Comparison of ENCODE assay signal across 16 cellular contexts in genomic region chr3:142890592-142890991, GRCh38. TPM values are rescaled to one million over a fixed set of nuclear protein-coding genes. Genes with fewer than 3 reads are reported as not detected.
A peak's percentile ranks its signal among the peaks of the same experiment; 100 is the strongest.
DNase-seq lines count a peak whose midpoint lies in the region; ATAC-seq and TF ChIP-seq lines count a peak whose summit lies in the region.
"Had no signal": no experiment of that assay in that cellular context is flagged by ENCODE, and none has a peak within 500 bp of the region (broad histone marks: within the 10 kb centered on the region; RNA-seq: fewer than 3 reads in every experiment).

No MANE protein-coding gene starts in this region.

- H3K27ac Mint-ChIP-seq in nephron = no peak overlapping the region
- H3K27ac Mint-ChIP-seq: CD4-positive, CD25-positive, alpha-beta regulatory T cell; IgD-negative memory B cell had no signal

- peak overlapping the region; percentile 92 for H3K9ac ChIP-seq in adipocyte (ENCODE audit: low read length)
- H3K9ac ChIP-seq: BLaER1 treated with 17β-estradiol and CSF1 and Interleukin-3, amounts not matched to agents 10 nM and 100 nM; GM23248 had no signal

- CTCF ChIA-PET in HEK293 (lab: Yijun Ruan, JAX) = no interaction called here
- CTCF ChIA-PET in RWPE1 (lab: Yijun Ruan, JAX) = no interaction called here

- peaks cover 3% of the 10 kb centered on the region for H3K9me3 Mint-ChIP-seq in nephron
- H3K9me3 Mint-ChIP-seq: IgD-negative memory B cell had no signal

- peaks cover 11% of the 10 kb centered on the region for H3K4me1 Mint-ChIP-seq in nephron

- peaks cover 43% of the 10 kb centered on the region for H3K27me3 Mint-ChIP-seq in nephron (ENCODE audit: low read depth)

- no peaks in the 10 kb centered on the region for H3K36me3 ChIP-seq in HEK293 (ENCODE audit: control insufficient read depth in 2 of 2, insufficient read depth in 1 of 2, low read length in 2 of 2)
- no peaks in the 10 kb centered on the region for H3K36me3 ChIP-seq in adipocyte (ENCODE audit: control insufficient read depth, insufficient read depth, low read length, severe bottlenecking)
- no peaks in the 10 kb centered on the region for H3K36me3 ChIP-seq in aorta (ENCODE audit: control insufficient read depth in 1 of 2, insufficient read depth in 2 of 2, low read length in 1 of 2)
- no peaks in the 10 kb centered on the region for H3K36me3 ChIP-seq in BE2C

- H3K27me3 ChIP-seq in adipocyte (replicated peaks; ENCODE audit: control insufficient read depth, insufficient read depth, low read length) = no peaks in the 10 kb centered on the region
- no peaks in the 10 kb centered on the region for H3K27me3 ChIP-seq in aorta (ENCODE audit: control insufficient read depth in 1 of 2, insufficient read depth in 2 of 2, low read length in 1 of 2)
- no peaks in the 10 kb centered on the region for H3K27me3 ChIP-seq in BE2C

- no peaks in the 10 kb centered on the region for H3K36me3 Mint-ChIP-seq in nephron (ENCODE audit: low read depth)
- H3K36me3 Mint-ChIP-seq: CD4-positive, CD25-positive, alpha-beta regulatory T cell; IgD-negative memory B cell had no signal

- intact Hi-C loops in aorta (cut with DNase I) = no loop called here

- no peak overlapping the region for H3K27ac ChIP-seq in HEK293 (ENCODE audit: extremely low read depth, low read depth, low read length)
- H3K27ac ChIP-seq in aorta (ENCODE audit: low read depth in 1 of 2, low read length in 2 of 2) = no peak overlapping the region
- H3K27ac ChIP-seq in RWPE1 = no peak overlapping the region
- H3K27ac ChIP-seq: A549; BLaER1 treated with 17β-estradiol and CSF1 and Interleukin-3, amounts not matched to agents 10 nM and 100 nM; GM23248 had no signal

- H3K4me1 ChIP-seq in HEK293 (ENCODE audit: control insufficient read depth, insufficient read depth, low read length) (peaks cover 6% of the 10 kb centered on the region; the same call in 1 of the 2 replicates), adipocyte (ENCODE audit: control insufficient read depth, insufficient read depth, low read length) (peaks cover 30% of the 10 kb centered on the region), aorta (ENCODE audit: control insufficient read depth in 1 of 2, insufficient read depth in 2 of 2, low read length in 2 of 2) (no peaks in the 10 kb centered on the region), BE2C (peaks cover 11% of the 10 kb centered on the region)

- TF ChIP-seq CTCF in HEK293 (tag by site-specific recombination; IDR thresholded peaks at IDR 0.05) (no peak), nephron (IDR thresholded peaks at IDR 0.05; ENCODE audit: unreplicated experiment in 3 of 3) (no peak), RWPE1 (conservative IDR thresholded peaks at IDR 0.05; ENCODE audit: low read depth) (no peak), BE2C (IDR thresholded peaks at IDR 0.05; ENCODE audit: low read depth, low read length) (no peak)

- DNase-seq in adipocyte (ENCODE audit: low read depth) (peak; percentile 22), aorta (no peak), RWPE1 (ENCODE audit: low spot score) (no peak), middle frontal gyrus (ENCODE audit: extremely low spot score, low spot score) (no peak), BE2C (no peak)
- DNase-seq: Calu3; CD4-positive, CD25-positive, alpha-beta regulatory T cell; DMS 273 treated with DMSO at 0.1 percent for 48 hours; GM23248 had no signal

- ATAC-seq in aorta (ENCODE audit: low FRiP score) = peak; percentile 15
- ATAC-seq: A549, GM12878, HCT116 had no signal

- H3K9me3 ChIP-seq in HEK293 (ENCODE audit: control insufficient read depth, insufficient read depth, low read depth, low read length) (no peaks in the 10 kb centered on the region), adipocyte (ENCODE audit: control insufficient read depth, low read length) (no peaks in the 10 kb centered on the region), aorta (ENCODE audit: control insufficient read depth, low read length) (no peaks in the 10 kb centered on the region), BE2C (no peaks in the 10 kb centered on the region)
- H3K9me3 ChIP-seq: A549 had no signal

- POLR2A ChIA-PET in HEK293 (lab: Yijun Ruan, JAX) = no interaction called here
- POLR2A ChIA-PET in RWPE1 (lab: Yijun Ruan, JAX; ENCODE audit: low non-redundant PET) = no interaction called here

- H3K4me3 Mint-ChIP-seq in nephron = peak overlapping the region; percentile 9 to 54 (median 11)
- H3K4me3 Mint-ChIP-seq: CD4-positive, CD25-positive, alpha-beta regulatory T cell; IgD-negative memory B cell had no signal

- 88 to 89% methylated on average over 2 of the region's 2 CpGs for WGBS in aorta, 2 donors

- H3K4me3 ChIP-seq in HEK293 (ENCODE audit: low read depth, low read length) (no peak overlapping the region), adipocyte (ENCODE audit: low read length) (peak overlapping the region; percentile 89), aorta (ENCODE audit: low read length in 2 of 2) (no peak overlapping the region), BE2C (ENCODE audit: low read depth, low read length) (no peak overlapping the region)
- H3K4me3 ChIP-seq: A549; BLaER1 treated with 17β-estradiol and CSF1 and Interleukin-3, amounts not matched to agents 10 nM and 100 nM; GM12878; GM23248 had no signal

TF ChIP-seq in HEK293, 187 proteins besides CTCF, POLR2A, EP300 and RAD21 (continues in another document):
- TF ChIP-seq ZNF426 (tag by site-specific recombination; IDR thresholded peaks at IDR 0.05) = no peak
- TF ChIP-seq, protein P1, sequence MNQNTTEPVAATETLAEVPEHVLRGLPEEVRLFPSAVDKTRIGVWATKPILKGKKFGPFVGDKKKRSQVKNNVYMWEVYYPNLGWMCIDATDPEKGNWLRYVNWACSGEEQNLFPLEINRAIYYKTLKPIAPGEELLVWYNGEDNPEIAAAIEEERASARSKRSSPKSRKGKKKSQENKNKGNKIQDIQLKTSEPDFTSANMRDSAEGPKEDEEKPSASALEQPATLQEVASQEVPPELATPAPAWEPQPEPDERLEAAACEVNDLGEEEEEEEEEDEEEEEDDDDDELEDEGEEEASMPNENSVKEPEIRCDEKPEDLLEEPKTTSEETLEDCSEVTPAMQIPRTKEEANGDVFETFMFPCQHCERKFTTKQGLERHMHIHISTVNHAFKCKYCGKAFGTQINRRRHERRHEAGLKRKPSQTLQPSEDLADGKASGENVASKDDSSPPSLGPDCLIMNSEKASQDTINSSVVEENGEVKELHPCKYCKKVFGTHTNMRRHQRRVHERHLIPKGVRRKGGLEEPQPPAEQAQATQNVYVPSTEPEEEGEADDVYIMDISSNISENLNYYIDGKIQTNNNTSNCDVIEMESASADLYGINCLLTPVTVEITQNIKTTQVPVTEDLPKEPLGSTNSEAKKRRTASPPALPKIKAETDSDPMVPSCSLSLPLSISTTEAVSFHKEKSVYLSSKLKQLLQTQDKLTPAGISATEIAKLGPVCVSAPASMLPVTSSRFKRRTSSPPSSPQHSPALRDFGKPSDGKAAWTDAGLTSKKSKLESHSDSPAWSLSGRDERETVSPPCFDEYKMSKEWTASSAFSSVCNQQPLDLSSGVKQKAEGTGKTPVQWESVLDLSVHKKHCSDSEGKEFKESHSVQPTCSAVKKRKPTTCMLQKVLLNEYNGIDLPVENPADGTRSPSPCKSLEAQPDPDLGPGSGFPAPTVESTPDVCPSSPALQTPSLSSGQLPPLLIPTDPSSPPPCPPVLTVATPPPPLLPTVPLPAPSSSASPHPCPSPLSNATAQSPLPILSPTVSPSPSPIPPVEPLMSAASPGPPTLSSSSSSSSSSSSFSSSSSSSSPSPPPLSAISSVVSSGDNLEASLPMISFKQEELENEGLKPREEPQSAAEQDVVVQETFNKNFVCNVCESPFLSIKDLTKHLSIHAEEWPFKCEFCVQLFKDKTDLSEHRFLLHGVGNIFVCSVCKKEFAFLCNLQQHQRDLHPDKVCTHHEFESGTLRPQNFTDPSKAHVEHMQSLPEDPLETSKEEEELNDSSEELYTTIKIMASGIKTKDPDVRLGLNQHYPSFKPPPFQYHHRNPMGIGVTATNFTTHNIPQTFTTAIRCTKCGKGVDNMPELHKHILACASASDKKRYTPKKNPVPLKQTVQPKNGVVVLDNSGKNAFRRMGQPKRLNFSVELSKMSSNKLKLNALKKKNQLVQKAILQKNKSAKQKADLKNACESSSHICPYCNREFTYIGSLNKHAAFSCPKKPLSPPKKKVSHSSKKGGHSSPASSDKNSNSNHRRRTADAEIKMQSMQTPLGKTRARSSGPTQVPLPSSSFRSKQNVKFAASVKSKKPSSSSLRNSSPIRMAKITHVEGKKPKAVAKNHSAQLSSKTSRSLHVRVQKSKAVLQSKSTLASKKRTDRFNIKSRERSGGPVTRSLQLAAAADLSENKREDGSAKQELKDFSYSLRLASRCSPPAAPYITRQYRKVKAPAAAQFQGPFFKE (tag by site-specific recombination; IDR thresholded peaks at IDR 0.05; ENCODE audit: borderline replicate concordance) = no peak
- TF ChIP-seq ZFP41 (tag by site-specific recombination; IDR thresholded peaks at IDR 0.05; ENCODE audit: borderline replicate concordance) = no peak
- TF ChIP-seq, protein P2, sequence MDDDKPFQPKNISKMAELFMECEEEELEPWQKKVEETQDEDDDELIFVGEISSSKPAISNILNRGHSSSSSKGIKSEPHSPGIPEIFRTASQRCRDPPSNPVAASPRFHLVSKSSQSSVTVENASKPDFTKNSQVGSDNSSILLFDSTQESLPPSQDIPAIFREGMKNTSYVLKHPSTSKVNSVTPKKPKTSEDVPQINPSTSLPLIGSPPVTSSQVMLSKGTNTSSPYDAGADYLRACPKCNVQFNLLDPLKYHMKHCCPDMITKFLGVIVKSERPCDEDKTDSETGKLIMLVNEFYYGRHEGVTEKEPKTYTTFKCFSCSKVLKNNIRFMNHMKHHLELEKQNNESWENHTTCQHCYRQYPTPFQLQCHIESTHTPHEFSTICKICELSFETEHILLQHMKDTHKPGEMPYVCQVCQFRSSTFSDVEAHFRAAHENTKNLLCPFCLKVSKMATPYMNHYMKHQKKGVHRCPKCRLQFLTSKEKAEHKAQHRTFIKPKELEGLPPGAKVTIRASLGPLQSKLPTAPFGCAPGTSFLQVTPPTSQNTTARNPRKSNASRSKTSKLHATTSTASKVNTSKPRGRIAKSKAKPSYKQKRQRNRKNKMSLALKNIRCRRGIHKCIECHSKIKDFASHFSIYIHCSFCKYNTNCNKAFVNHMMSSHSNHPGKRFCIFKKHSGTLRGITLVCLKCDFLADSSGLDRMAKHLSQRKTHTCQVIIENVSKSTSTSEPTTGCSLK (tag by site-specific recombination; IDR thresholded peaks at IDR 0.05) = no peak
- TF ChIP-seq, protein P3, sequence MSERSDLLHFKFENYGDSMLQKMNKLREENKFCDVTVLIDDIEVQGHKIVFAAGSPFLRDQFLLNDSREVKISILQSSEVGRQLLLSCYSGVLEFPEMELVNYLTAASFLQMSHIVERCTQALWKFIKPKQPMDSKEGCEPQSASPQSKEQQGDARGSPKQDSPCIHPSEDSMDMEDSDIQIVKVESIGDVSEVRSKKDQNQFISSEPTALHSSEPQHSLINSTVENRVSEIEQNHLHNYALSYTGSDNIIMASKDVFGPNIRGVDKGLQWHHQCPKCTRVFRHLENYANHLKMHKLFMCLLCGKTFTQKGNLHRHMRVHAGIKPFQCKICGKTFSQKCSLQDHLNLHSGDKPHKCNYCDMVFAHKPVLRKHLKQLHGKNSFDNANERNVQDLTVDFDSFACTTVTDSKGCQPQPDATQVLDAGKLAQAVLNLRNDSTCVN (tag by site-specific recombination; optimal IDR thresholded peaks at IDR 0.05) = no peak

RNA-seq across cellular contexts. Expression of gene PCOLCE2, which starts 1.7 kb away (rescaled TPM):
- 100 to 1,000 TPM in 1 of 2 donors, 10 to 100 TPM in 1; 83.3 to 106 TPM for total RNA-seq in aorta
- 100 to 1,000 TPM in 1 of 2 donors, 10 to 100 TPM in 1; 73.0 to 181 TPM for polyA plus RNA-seq in aorta
- 10.0 TPM for polyA plus RNA-seq in BE2C (2012; ENCODE audit: insufficient read depth, insufficient read length, low read depth)
- total RNA-seq: CD4-positive, CD25-positive, alpha-beta regulatory T cell had no signal
- polyA plus RNA-seq: CD4-positive, CD25-positive, alpha-beta regulatory T cell; IgD-negative memory B cell had no signal
